23 cellular contexts compared by ENCODE assay signal in genomic region chr1:92845908-92846307, GRCh38.
"Had no signal": no experiment of that assay in that cellular context is flagged by ENCODE, and none has a peak within 500 bp of the region (broad histone marks: within the 10 kb centered on the region; RNA-seq: fewer than 3 reads in every experiment).

No MANE protein-coding gene starts in this region.

- H3K27ac ChIP-seq: KMS-11, SJSA1, SK-N-MC had no signal

- H3K27me3 ChIP-seq: SJSA1 had no signal

- DNase-seq: Kasumi-1, MM.1S, NCI-H1092 treated with DMSO at 0.1 percent for 48 hours, NCI-H1436, NCI-H187, NCI-H2029, NCI-H2081 treated with DMSO at 0.1 percent for 48 hours, NCI-H2171, NCI-H226, NCI-H446, NCI-H510A, NCI-H524 treated with DMSO at 0.1 percent for 48 hours, NCI-H69, NCI-H774, Right ventricle myocardium superior, RPMI8226, SIG-M5 had no signal

- ATAC-seq: K562 had no signal

- H3K4me3 Mint-ChIP-seq: IgD-negative memory B cell had no signal

- H3K9ac ChIP-seq: KMS-11 had no signal

- H3K9me3 ChIP-seq: SJSA1 had no signal

- H3K4me3 ChIP-seq: K562, SJSA1, SK-N-MC had no signal

- FAIRE-seq: K562, RCC 7860 had no signal

- H3K9me3 Mint-ChIP-seq: IgD-negative memory B cell had no signal

- H3K4me1 ChIP-seq: SJSA1 had no signal

- H3K27me3 Mint-ChIP-seq: IgD-negative memory B cell had no signal

- H3K4me2 ChIP-seq: KMS-11 had no signal
